19 cellular contexts compared by ENCODE assay signal in genomic region chr3:147318900-147319299, GRCh38.
"Had no signal": no experiment of that assay in that cellular context is flagged by ENCODE, and none has a peak within 500 bp of the region (broad histone marks: within the 10 kb centered on the region; RNA-seq: fewer than 3 reads in every experiment).

No MANE protein-coding gene starts in this region.

- H3K36me3 ChIP-seq: cardiac muscle cell, lower lobe of right lung, pancreas, spleen had no signal

- H3K9me3 ChIP-seq: lower lobe of right lung, pancreas, testis had no signal

- ATAC-seq: activated CD4-positive, alpha-beta T cell treated with anti-CD3 and anti-CD28 coated beads for 36 hours; left colon; lower lobe of right lung; natural killer cell; pancreas; stimulated activated memory B cell treated with anti-CD40 and anti-IgM and Interleukin-4, amounts not matched to agents 10 μg/mL and 1 μg/mL and 100 μg/mL, for 72 hours had no signal

- H3K4me1 ChIP-seq: lower lobe of right lung, pancreas, spleen, testis had no signal

- DNase-seq: activated CD4-positive, alpha-beta T cell treated with anti-CD3 and anti-CD28 coated beads for 36 hours; activated CD4-positive, alpha-beta T cell treated with anti-CD3 and anti-CD28 coated beads, Interleukin-2, amount 50 U/mL, for 48 hours; activated T-cell treated with anti-CD3 and anti-CD28 coated beads for 4 hours; amniotic stem cell; dermis blood vessel endothelial cell; effector memory CD4-positive, alpha-beta T cell; foreskin melanocyte; glutamatergic neuron; hippocampal formation; islet precursor cell; left colon; lower lobe of right lung; natural killer cell; pancreas; spleen; stimulated activated CD4-positive, alpha-beta T cell treated with anti-CD3 and anti-CD28 coated beads, Interleukin-4, amount 100 ng/mL, for 4 hours; testis had no signal

- H3K4me3 ChIP-seq: cardiac muscle cell, lower lobe of right lung, pancreas, spleen, testis had no signal

- H3K27me3 ChIP-seq: cardiac muscle cell, pancreas, testis had no signal

- H3K27ac ChIP-seq: cardiac muscle cell, lower lobe of right lung, pancreas, spleen, testis had no signal
